ENCODE assay signal across 17 cellular contexts in the genomic region with DNA sequence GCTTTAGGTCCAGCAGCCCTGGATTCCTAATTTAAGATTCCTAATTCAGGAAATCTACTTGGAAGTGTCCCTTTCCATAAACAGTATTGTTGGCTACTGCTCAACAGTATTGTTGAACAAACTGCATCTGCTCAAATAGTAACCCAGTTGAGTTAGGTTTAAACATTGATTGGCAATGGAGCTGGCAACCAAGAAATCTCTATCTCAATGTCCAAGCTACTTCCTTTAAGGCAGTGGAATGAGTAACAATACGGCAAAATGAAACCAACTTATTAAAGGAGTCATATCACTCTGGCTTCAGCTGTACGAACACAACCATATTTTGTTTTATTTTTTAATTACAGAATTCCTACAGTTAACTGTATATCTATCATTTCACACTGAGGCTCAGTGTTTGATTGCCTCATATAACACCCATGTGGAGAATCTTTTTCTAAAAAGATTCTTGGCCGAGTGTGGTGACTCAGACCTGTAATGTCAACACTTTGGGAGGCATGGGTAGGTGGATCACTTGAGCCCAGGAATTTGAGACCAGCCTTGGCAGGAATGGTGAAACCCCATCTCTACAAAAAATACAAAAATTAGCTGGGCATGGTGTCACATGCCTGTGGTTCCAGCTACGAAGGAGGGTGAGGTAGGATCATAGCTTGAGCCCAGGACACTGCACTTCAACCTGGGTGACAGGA.
DNase-seq lines count a peak whose midpoint lies in the region; ATAC-seq, FAIRE-seq and TF ChIP-seq lines count a peak whose summit lies in the region.
"Had no signal": no experiment of that assay in that cellular context is flagged by ENCODE, and none has a peak within 500 bp of the region (broad histone marks: within the 10 kb centered on the region; RNA-seq: fewer than 3 reads in every experiment).

No MANE protein-coding gene starts in this region.

- intact Hi-C loops in pancreas (cut with DNase I) = no loop called here
- intact Hi-C loops in posterior cingulate gyrus (cut with DNase I) = no loop called here

- no peak for FAIRE-seq in RCC 7860 (lab: Jason Lieb, UNC)
- FAIRE-seq in pancreas (lab: Jason Lieb, UNC) = peak; percentile 91

- no peaks in the 10 kb centered on the region for H3K4me1 Mint-ChIP-seq in activated CD4-positive, alpha-beta memory T cell treated with anti-CD3 and anti-CD28 coated beads, Interleukin-2, amount 10 ng/mL, durations not matched to agents 7 days and 5 days
- H3K4me1 Mint-ChIP-seq: CD4-positive, alpha-beta memory T cell; nephron progenitor cell; T-helper 17 cell had no signal

- TF ChIP-seq CTCF in fibroblast of mammary gland (conservative IDR thresholded peaks at IDR 0.05; ENCODE audit: control insufficient read depth, insufficient read depth, low read depth, low read length) (no peak), pancreas (IDR thresholded peaks at IDR 0.05) (no peak), tibial nerve (IDR thresholded peaks at IDR 0.05) (no peak)

- no peaks in the 10 kb centered on the region for H3K9me3 Mint-ChIP-seq in activated CD4-positive, alpha-beta memory T cell treated with anti-CD3 and anti-CD28 coated beads, Interleukin-2, amount 10 ng/mL, durations not matched to agents 7 days and 5 days
- H3K9me3 Mint-ChIP-seq: stimulated activated naive CD8-positive, alpha-beta T cell treated with anti-CD3 and anti-CD28 coated beads, Interleukin-15, Interleukin-2, amounts not matched to agents 100 ng/mL and 50 ng/mL, for 24 hours had no signal

- TF ChIP-seq EP300 in tibial nerve (IDR thresholded peaks at IDR 0.05) = no peak

- H3K27me3 Mint-ChIP-seq in activated CD4-positive, alpha-beta memory T cell treated with anti-CD3 and anti-CD28 coated beads, Interleukin-2, amount 10 ng/mL, durations not matched to agents 7 days and 5 days = no peaks in the 10 kb centered on the region
- H3K27me3 Mint-ChIP-seq: CD4-positive, alpha-beta memory T cell; stimulated activated naive CD8-positive, alpha-beta T cell treated with anti-CD3 and anti-CD28 coated beads, Interleukin-15, Interleukin-2, amounts not matched to agents 100 ng/mL and 50 ng/mL, for 24 hours; T-helper 17 cell had no signal

- H3K27me3 ChIP-seq in pancreas (peaks cover 0 to 5% (median 1%) of the 10 kb centered on the region in 4 donors), tibial nerve (no peaks in the 10 kb centered on the region)

- POLR2A ChIA-PET in activated CD4-positive, alpha-beta memory T cell treated with anti-CD3 and anti-CD28 coated beads, Interleukin-2, amount 10 ng/mL, durations not matched to agents 7 days and 5 days (lab: Charles Lee) = no interaction called here

- peak; percentile 27 for DNase-seq in GM04503 (ENCODE audit: low read depth)
- peak; percentile 3 for DNase-seq in RCC 7860 (ENCODE audit: low spot score)
- peak; percentile 61 for DNase-seq in fibroblast of mammary gland (ENCODE audit: low read depth)
- no peak for DNase-seq in pancreas
- DNase-seq in tibial nerve (ENCODE audit: low spot score in 2 of 2) = no peak
- DNase-seq in posterior cingulate gyrus = no peak
- no peak for DNase-seq in activated CD4-positive, alpha-beta memory T cell treated with anti-CD3 and anti-CD28 coated beads, Interleukin-2, amount 10 ng/mL, durations not matched to agents 7 days and 5 days
- DNase-seq in substantia nigra (lab: John Stamatoyannopoulos, UW) = no peak
- DNase-seq: activated CD4-positive, alpha-beta T cell treated with anti-CD3 and anti-CD28 coated beads for 1 hour; activated T-cell treated with anti-CD3 and anti-CD28 coated beads, Interleukin-2, amount 50 U/mL, for 1 hour; CD4-positive, alpha-beta memory T cell; head of caudate nucleus; left colon; nephron progenitor cell; T-helper 17 cell had no signal

- H3K4me3 ChIP-seq in fibroblast of mammary gland (ENCODE audit: control insufficient read depth, low read depth, low read length) = no peak overlapping the region
- no peak overlapping the region for H3K4me3 ChIP-seq in pancreas
- no peak overlapping the region for H3K4me3 ChIP-seq in tibial nerve

- H3K27ac ChIP-seq in pancreas = no peak overlapping the region
- H3K27ac ChIP-seq in tibial nerve = no peak overlapping the region
- no peak overlapping the region for H3K27ac ChIP-seq in substantia nigra (ENCODE audit: low read depth, low read length, poor library complexity, severe bottlenecking)

- peaks cover 42% of the 10 kb centered on the region for H3K36me3 Mint-ChIP-seq in activated CD4-positive, alpha-beta memory T cell treated with anti-CD3 and anti-CD28 coated beads, Interleukin-2, amount 10 ng/mL, durations not matched to agents 7 days and 5 days (ENCODE audit: low read depth)

- no peaks in the 10 kb centered on the region for H3K36me3 ChIP-seq in pancreas
- no peaks in the 10 kb centered on the region for H3K36me3 ChIP-seq in tibial nerve

- peak in 2 of 4 donors; percentile 34 to 43 for ATAC-seq in pancreas
- ATAC-seq: left colon, sciatic nerve, T-helper 17 cell had no signal

- H3K4me1 ChIP-seq in pancreas (no peaks in the 10 kb centered on the region), tibial nerve (no peaks in the 10 kb centered on the region)

- no peak for TF ChIP-seq POLR2A in tibial nerve (IDR thresholded peaks at IDR 0.05)

- H3K4me3 Mint-ChIP-seq in activated CD4-positive, alpha-beta memory T cell treated with anti-CD3 and anti-CD28 coated beads, Interleukin-2, amount 10 ng/mL, durations not matched to agents 7 days and 5 days = no peak overlapping the region
- H3K4me3 Mint-ChIP-seq: CD4-positive, alpha-beta memory T cell; nephron progenitor cell; stimulated activated naive CD8-positive, alpha-beta T cell treated with anti-CD3 and anti-CD28 coated beads, Interleukin-15, Interleukin-2, amounts not matched to agents 100 ng/mL and 50 ng/mL, for 24 hours; T-helper 17 cell had no signal

- H3K9me3 ChIP-seq in pancreas (no peaks in the 10 kb centered on the region), tibial nerve (no peaks in the 10 kb centered on the region)

- CTCF ChIA-PET in activated CD4-positive, alpha-beta memory T cell treated with anti-CD3 and anti-CD28 coated beads, Interleukin-2, amount 10 ng/mL, durations not matched to agents 7 days and 5 days (lab: Charles Lee) = no interaction called here

- H3K27ac Mint-ChIP-seq in activated CD4-positive, alpha-beta memory T cell treated with anti-CD3 and anti-CD28 coated beads, Interleukin-2, amount 10 ng/mL, durations not matched to agents 7 days and 5 days = no peak overlapping the region
- H3K27ac Mint-ChIP-seq: CD4-positive, alpha-beta memory T cell; nephron progenitor cell; stimulated activated naive CD8-positive, alpha-beta T cell treated with anti-CD3 and anti-CD28 coated beads, Interleukin-15, Interleukin-2, amounts not matched to agents 100 ng/mL and 50 ng/mL, for 24 hours; T-helper 17 cell had no signal

- 65 to 67% methylated on average over 4 of the region's 4 CpGs for WGBS in pancreas, 2 donors
- whole genome bisulfite sequencing in tibial nerve, 2 donors = 82 to 85% methylated on average over 4 of the region's 4 CpGs

Comparison
In these comparisons a context has a peak if more than half of its experiments do, and no peak if none do; other contexts are left out.
1. DNase-seq: peak in GM04503 (single experiment), RCC 7860 (single experiment) and fibroblast of mammary gland (single experiment); none in pancreas (0 of 6), tibial nerve (0 of 2), posterior cingulate gyrus (0 of 10), activated CD4-positive, alpha-beta memory T cell treated with anti-CD3 and anti-CD28 coated beads, Interleukin-2, amount 10 ng/mL, durations not matched to agents 7 days and 5 days (single experiment) and substantia nigra (0 of 49).